ENCODE assay signal across 8 cellular contexts in genomic region chr17:21287703-21288449, GRCh38. TPM values are rescaled to one million over a fixed set of nuclear protein-coding genes. Genes with fewer than 3 reads are reported as not detected.
DNase-seq lines count a peak whose midpoint lies in the region; ATAC-seq and TF ChIP-seq lines count a peak whose summit lies in the region.

No MANE protein-coding gene starts in this region.

- H3K36me3 Mint-ChIP-seq in T-helper 17 cell (ENCODE audit: low read depth): peaks cover 2% of the 10 kb centered on the region

- TF ChIP-seq CTCF in GM20000 (IDR thresholded peaks at IDR 0.05; ENCODE audit: extremely low read depth, missing control alignments): no peak

- H3K4me1 Mint-ChIP-seq in T-helper 17 cell: peaks cover 47% of the 10 kb centered on the region

- DNase-seq in CD1c-positive myeloid dendritic cell (ENCODE audit: extremely low spot score) (peak; percentile 98), GM20000 (ENCODE audit: low spot score) (peak; percentile 77), T-helper 17 cell (peak; percentile 87 to 92 (median 88)), amygdala (lab: John Stamatoyannopoulos, UW) (peak in 50 of 56 donors; percentile 34 to 95 (median 71)), hippocampal formation (lab: John Stamatoyannopoulos, UW) (peak; percentile 26 to 74)
- peak; percentile 74 for DNase-seq in Jurkat, Clone E6-1 (ENCODE audit: low read depth, low spot score)
- DNase-seq in stimulated activated CD4-positive, alpha-beta T cell treated with anti-CD3 and anti-CD28 coated beads, Interleukin-12 subunit alpha, Interleukin-12 subunit beta, amount 100 ng/mL, for 4 hours: peak; percentile 92

- no peaks in the 10 kb centered on the region for H3K9me3 ChIP-seq in T-helper 17 cell (ENCODE audit: control insufficient read depth, low read length, poor library complexity, severe bottlenecking)

- peaks cover 8% of the 10 kb centered on the region for H3K27me3 Mint-ChIP-seq in T-helper 17 cell

- peak overlapping the region; percentile 91 for H3K4me3 ChIP-seq in Jurkat, Clone E6-1 (ENCODE audit: low read length)

- peak overlapping the region; percentile 96 for H3K4me3 Mint-ChIP-seq in T-helper 17 cell

- ATAC-seq in T-helper 17 cell: peak; percentile 73
- no peak for ATAC-seq in HG03025 (IDR thresholded peaks at IDR 0.05; ENCODE audit: low FRiP score, unreplicated experiment)

- peak overlapping the region; percentile 97 for H3K27ac Mint-ChIP-seq in T-helper 17 cell

RNA-seq across cellular contexts. Expression of gene MAP2K3, which starts 3.4 kb away (rescaled TPM):
- polyA plus RNA-seq in Jurkat, Clone E6-1 (2012; ENCODE audit: insufficient read depth, insufficient read length): 36.6 TPM
- total RNA-seq in T-helper 17 cell: 10 to 100 TPM; 61.2 to 73.0 TPM

RNA-seq across cellular contexts. Expression of gene NATD1, which starts 34.7 kb away (rescaled TPM):
- polyA plus RNA-seq in Jurkat, Clone E6-1 (2012; ENCODE audit: insufficient read depth, insufficient read length): 3.1 TPM
- 1 to 10 TPM; 4.9 to 8.4 TPM for total RNA-seq in T-helper 17 cell
